21 cellular contexts compared by ENCODE assay signal in the genomic region with DNA sequence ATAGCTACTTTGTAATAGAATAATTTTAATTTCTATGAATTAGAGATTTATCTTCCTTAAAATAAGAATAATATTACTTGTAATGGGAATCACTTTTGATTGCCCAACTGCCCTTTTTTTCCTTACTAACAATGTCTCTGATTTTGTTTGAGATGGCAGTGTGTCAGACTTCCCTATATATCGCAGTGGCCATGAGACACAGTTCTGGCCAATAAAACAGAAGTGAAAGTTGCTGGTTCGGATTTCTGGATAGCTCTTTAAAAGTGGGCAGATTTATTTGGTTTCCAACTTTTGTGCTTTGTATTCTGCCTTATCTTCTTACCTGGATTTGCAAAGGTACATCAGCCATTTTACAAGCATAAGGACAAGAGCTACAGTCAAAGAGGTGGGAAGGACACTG.
"Had no signal": no experiment of that assay in that cellular context is flagged by ENCODE, and none has a peak within 500 bp of the region (broad histone marks: within the 10 kb centered on the region; RNA-seq: fewer than 3 reads in every experiment).

No MANE protein-coding gene starts in this region.

- H3K9me3 Mint-ChIP-seq: activated CD4-positive, alpha-beta T cell treated with anti-CD3 and anti-CD28 coated beads, Interleukin-2, amount 10 ng/mL, durations not matched to agents 7 days and 5 days; neural progenitor cell had no signal

- H3K9me3 ChIP-seq: heart right ventricle, upper lobe of left lung had no signal

- H3K36me3 Mint-ChIP-seq: activated CD8-positive, alpha-beta memory T cell treated with anti-CD3 and anti-CD28 coated beads, Interleukin-2, amount 10 ng/mL, durations not matched to agents 7 days and 5 days; naive thymus-derived CD8-positive, alpha-beta T cell; neural progenitor cell had no signal

- H3K4me1 Mint-ChIP-seq: activated CD4-positive, alpha-beta T cell treated with anti-CD3 and anti-CD28 coated beads, Interleukin-2, amount 10 ng/mL, durations not matched to agents 7 days and 5 days; activated CD8-positive, alpha-beta memory T cell treated with anti-CD3 and anti-CD28 coated beads, Interleukin-2, amount 10 ng/mL, durations not matched to agents 7 days and 5 days; activated naive CD8-positive, alpha-beta T cell treated with anti-CD3 and anti-CD28 coated beads, Interleukin-2, amount 50 U/mL, for 24 hours; naive thymus-derived CD8-positive, alpha-beta T cell had no signal

- H3K36me3 ChIP-seq: neural progenitor cell, upper lobe of left lung, WERI-Rb-1 had no signal

- H3K4me3 ChIP-seq: heart right ventricle, neural progenitor cell, upper lobe of left lung had no signal

- H3K27ac ChIP-seq: epithelial cell of prostate, neural progenitor cell, upper lobe of left lung, WERI-Rb-1 had no signal

- H3K4me3 Mint-ChIP-seq: activated CD4-positive, alpha-beta T cell treated with anti-CD3 and anti-CD28 coated beads, Interleukin-2, amount 10 ng/mL, durations not matched to agents 7 days and 5 days; activated CD8-positive, alpha-beta memory T cell treated with anti-CD3 and anti-CD28 coated beads, Interleukin-2, amount 10 ng/mL, durations not matched to agents 7 days and 5 days; activated CD8-positive, alpha-beta T cell treated with anti-CD3 and anti-CD28 coated beads for 36 hours; activated naive CD8-positive, alpha-beta T cell treated with anti-CD3 and anti-CD28 coated beads, Interleukin-2, amount 50 U/mL, for 24 hours; activated T-helper 1 cell treated with anti-CD3 and anti-CD28 coated beads, Interleukin-12 subunit alpha, Interleukin-12 subunit beta, Interleukin-2, Interleukin-4 antibody, amounts not matched to agents 30 ng/mL and 10 ng/mL and 1 ng/mL, durations not matched to agents 14 hours and 24 hours and 36 hours; naive thymus-derived CD8-positive, alpha-beta T cell; neural progenitor cell had no signal

- H3K4me1 ChIP-seq: upper lobe of left lung had no signal

- H3K27me3 Mint-ChIP-seq: activated CD4-positive, alpha-beta T cell treated with anti-CD3 and anti-CD28 coated beads, Interleukin-2, amount 10 ng/mL, durations not matched to agents 7 days and 5 days; activated CD8-positive, alpha-beta memory T cell treated with anti-CD3 and anti-CD28 coated beads, Interleukin-2, amount 10 ng/mL, durations not matched to agents 7 days and 5 days; activated CD8-positive, alpha-beta T cell treated with anti-CD3 and anti-CD28 coated beads for 36 hours; activated naive CD8-positive, alpha-beta T cell treated with anti-CD3 and anti-CD28 coated beads, Interleukin-2, amount 50 U/mL, for 24 hours; progenitor cell of endocrine pancreas had no signal

- H3K27ac Mint-ChIP-seq: activated CD4-positive, alpha-beta T cell treated with anti-CD3 and anti-CD28 coated beads, Interleukin-2, amount 10 ng/mL, durations not matched to agents 7 days and 5 days; activated CD8-positive, alpha-beta memory T cell treated with anti-CD3 and anti-CD28 coated beads, Interleukin-2, amount 10 ng/mL, durations not matched to agents 7 days and 5 days; activated CD8-positive, alpha-beta T cell treated with anti-CD3 and anti-CD28 coated beads for 36 hours; activated naive CD8-positive, alpha-beta T cell treated with anti-CD3 and anti-CD28 coated beads, Interleukin-2, amount 50 U/mL, for 24 hours; activated T-helper 1 cell treated with anti-CD3 and anti-CD28 coated beads, Interleukin-12 subunit alpha, Interleukin-12 subunit beta, Interleukin-2, Interleukin-4 antibody, amounts not matched to agents 30 ng/mL and 10 ng/mL and 1 ng/mL, durations not matched to agents 14 hours and 24 hours and 36 hours; naive thymus-derived CD8-positive, alpha-beta T cell; neural progenitor cell; progenitor cell of endocrine pancreas had no signal

- ATAC-seq: activated CD8-positive, alpha-beta memory T cell treated with anti-CD3 and anti-CD28 coated beads, Interleukin-2, amount 10 ng/mL, durations not matched to agents 7 days and 5 days; activated CD8-positive, alpha-beta T cell treated with anti-CD3 and anti-CD28 coated beads for 36 hours; activated naive CD8-positive, alpha-beta T cell treated with anti-CD3 and anti-CD28 coated beads, Interleukin-2, amount 50 U/mL, for 24 hours; naive thymus-derived CD8-positive, alpha-beta T cell had no signal

- DNase-seq: activated CD4-positive, alpha-beta T cell treated with anti-CD3 and anti-CD28 coated beads, Interleukin-2, amount 10 ng/mL, durations not matched to agents 7 days and 5 days; activated CD4-positive, CD25-positive, alpha-beta regulatory T cell treated with anti-CD3 and anti-CD28 coated beads, Interleukin-2, amount 50 U/mL, for 72 hours; activated CD8-positive, alpha-beta memory T cell treated with anti-CD3 and anti-CD28 coated beads, Interleukin-2, amount 10 ng/mL, durations not matched to agents 7 days and 5 days; activated CD8-positive, alpha-beta T cell treated with anti-CD3 and anti-CD28 coated beads for 36 hours; activated gamma-delta T cell; activated naive CD4-positive, alpha-beta T cell treated with anti-CD3 and anti-CD28 coated beads, Interleukin-2, amount 50 U/mL, for 16 hours; activated naive CD8-positive, alpha-beta T cell treated with anti-CD3 and anti-CD28 coated beads, Interleukin-2, amount 50 U/mL, for 24 hours; cortex of kidney; heart right ventricle; islet precursor cell; left cardiac atrium; mesendoderm; naive thymus-derived CD8-positive, alpha-beta T cell; stimulated activated CD4-positive, alpha-beta T cell treated with anti-CD3 and anti-CD28 coated beads, Interleukin-4, amount 100 ng/mL, for 24 hours; stimulated activated naive CD4-positive, alpha-beta T cell treated with Interleukin-2 at 50 U/mL for 16 hours; upper lobe of left lung; WERI-Rb-1 had no signal

- H3K27me3 ChIP-seq: heart right ventricle, neural progenitor cell, upper lobe of left lung had no signal
